ENCODE assay signal across 10 cellular contexts in the genomic region with DNA sequence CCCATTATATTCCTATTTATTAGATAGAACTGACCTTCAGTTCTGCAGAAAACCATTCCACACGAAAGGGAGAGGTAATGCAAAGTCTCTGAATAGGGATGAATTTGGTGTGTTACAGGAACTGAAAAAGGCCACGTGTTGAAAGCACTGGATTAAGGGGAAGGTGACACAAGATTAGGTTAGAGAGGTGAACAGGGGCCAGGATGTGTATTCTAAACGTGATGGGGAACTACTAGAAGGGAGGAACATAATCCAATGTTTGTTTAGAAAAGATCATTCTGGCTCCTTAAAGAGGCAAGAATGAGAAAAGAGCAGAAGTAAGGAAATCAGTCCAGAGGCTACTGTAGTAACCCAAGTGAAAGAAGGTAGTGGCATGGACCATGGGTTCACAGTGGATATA. TPM values are rescaled to one million over a fixed set of nuclear protein-coding genes. Genes with fewer than 3 reads are reported as not detected.
DNase-seq lines count a peak whose midpoint lies in the region; ATAC-seq, FAIRE-seq and TF ChIP-seq lines count a peak whose summit lies in the region.
"Had no signal": no experiment of that assay in that cellular context is flagged by ENCODE, and none has a peak within 500 bp of the region (broad histone marks: within the 10 kb centered on the region; RNA-seq: fewer than 3 reads in every experiment).

No MANE protein-coding gene starts in this region.

- H2AFZ ChIP-seq in HepG2 (ENCODE audit: low read length), result no peak overlapping the region

- no peak for TF ChIP-seq POLR2A in HepG2 (IDR thresholded peaks at IDR 0.05; ENCODE audit: insufficient read depth in 1 of 2, low read depth in 2 of 2, low read length in 2 of 2)
- no peak for TF ChIP-seq POLR2A in right lobe of liver (IDR thresholded peaks at IDR 0.05)

- no peaks in the 10 kb centered on the region for H4K20me1 ChIP-seq in HepG2 (ENCODE audit: insufficient read depth, low read length)

- no peak for TF ChIP-seq CTCF in HepG2 (CRISPR knock-in tag; IDR thresholded peaks at IDR 0.05)
- no peak for TF ChIP-seq CTCF in right lobe of liver (IDR thresholded peaks at IDR 0.05)
- no peak for TF ChIP-seq CTCF in glutamatergic neuron (IDR thresholded peaks at IDR 0.05; ENCODE audit: partially characterized antibody, unreplicated experiment)

- H3K36me3 Mint-ChIP-seq in glutamatergic neuron (ENCODE audit: unreplicated experiment), result no peaks in the 10 kb centered on the region

- FAIRE-seq in HepG2 (lab: Jason Lieb, UNC), result no peak
- FAIRE-seq: bronchial epithelial cell had no signal

- peaks cover 32% of the 10 kb centered on the region for H3K79me2 ChIP-seq in HepG2 (ENCODE audit: insufficient read depth, low read length)

- H3K9me3 Mint-ChIP-seq in glutamatergic neuron (ENCODE audit: unreplicated experiment), result peaks cover 8% of the 10 kb centered on the region

- BruUV-seq in HepG2 (replicated peaks; lab: Mats Ljungman, UMichigan), result no TSS peak

- H3K27me3 ChIP-seq in HepG2 (ENCODE audit: control insufficient read depth in 1 of 2, insufficient read depth in 2 of 2, low read length in 2 of 2) (no peaks in the 10 kb centered on the region; a peak in 1 of 5 replicates), right lobe of liver (no peaks in the 10 kb centered on the region)

- peak overlapping the region; percentile 90 for H3K9ac ChIP-seq in HepG2 (ENCODE audit: insufficient read depth, low read depth, low read length)
- H3K9ac ChIP-seq in SK-N-MC (ENCODE audit: insufficient read length), result peak overlapping the region; percentile 93

- H3K4me3 Mint-ChIP-seq in glutamatergic neuron (ENCODE audit: unreplicated experiment), result peak overlapping the region; percentile 99

- 43% methylated on average over 3 of the region's 3 CpGs for WGBS in HepG2 (ENCODE audit: low lambda C conversion rate)
- WGBS in right lobe of liver (ENCODE audit: insufficient coverage, low coverage, low lambda C conversion rate, missing lambda C conversion rate), result 17% methylated on average over 3 of the region's 3 CpGs

- TF ChIP-seq EP300 in HepG2 (IDR thresholded peaks at IDR 0.05; ENCODE audit: low read depth in 2 of 2, low read length in 2 of 2), result no peak
- no peak for TF ChIP-seq EP300 in HepG2 (CRISPR knock-in tag; IDR thresholded peaks at IDR 0.05; ENCODE audit: borderline replicate concordance)

- intact Hi-C loops in HepG2 (cut with micrococcal nuclease; ENCODE audit: unreplicated experiment) (no loop called here), right lobe of liver (cut with DNase I) (loop anchor here in 1 of 2 donors (10.0 kb wide), 1 partner anchor 229 kb away; no protein-coding TSS in a partner anchor)

- POLR2A ChIA-PET in HepG2 (lab: Yijun Ruan, JAX), result interaction anchor here (1.6 to 3.8 kb wide), 2 partner anchors 10 to 248 kb away, joined by 5 to 38 read pairs; a partner anchor contains a TSS

- H3K27ac ChIP-seq in HepG2 (ENCODE audit: extremely low read length, insufficient read depth, low read length), result peak overlapping the region; percentile 10
- H3K27ac ChIP-seq in right lobe of liver, result no peak overlapping the region
- no peak overlapping the region for H3K27ac ChIP-seq in SK-N-MC

- H3K27ac Mint-ChIP-seq in glutamatergic neuron (ENCODE audit: unreplicated experiment), result peak overlapping the region; percentile 99

- peak overlapping the region; percentile 81 to 91 (median 86); a peak in 5 of 6 replicates for H3K4me3 ChIP-seq in HepG2 (replicated peaks in 1 of 3; ENCODE audit: insufficient read depth in 1 of 3, low read depth in 2 of 3, low read length in 3 of 3)
- H3K4me3 ChIP-seq in right lobe of liver, result no peak overlapping the region
- peak overlapping the region; percentile 88 for H3K4me3 ChIP-seq in SK-N-MC

- DNase-seq in HepG2 (ENCODE audit: low spot score) (no peak), right lobe of liver (no peak), SK-N-MC (ENCODE audit: low read depth, low spot score) (no peak), glutamatergic neuron (no peak), epidermal melanocyte (ENCODE audit: insufficient read length, low spot score) (no peak), ureter (ENCODE audit: low spot score) (no peak)
- no peak for DNase-seq in activated effector memory CD4-positive, alpha-beta T cell treated with Interleukin-2 at 50 U/mL for 16 hours
- DNase-seq in stimulated activated CD4-positive, alpha-beta T cell treated with anti-CD3 and anti-CD28 coated beads, Interleukin-12 subunit alpha, Interleukin-12 subunit beta, amount 100 ng/mL, for 4 hours, result no peak
- DNase-seq: GDM1 had no signal

- in situ Hi-C loops in HepG2 (cut with HindIII; ENCODE audit: extremely low pct_ligation_motif_present, low pct_unique_long_range_greater_than_20kb), result loop anchor here (5.0 kb wide), 1 partner anchor 117 kb away; a partner anchor contains a TSS

- peaks cover 5% of the 10 kb centered on the region for H3K27me3 Mint-ChIP-seq in glutamatergic neuron (ENCODE audit: unreplicated experiment)

- ATAC-seq in HepG2 (no peak), right lobe of liver (no peak)

- H3K4me1 ChIP-seq in HepG2 (ENCODE audit: insufficient read depth, low read length), result peaks cover 49% of the 10 kb centered on the region
- H3K4me1 ChIP-seq in right lobe of liver, result peaks cover 0 to 10% (median 4%) of the 10 kb centered on the region in 4 donors

- CTCF ChIA-PET in HepG2 (lab: Yijun Ruan, JAX; ENCODE audit: low intra/inter-chr PET ratio, low total read pairs), result interaction anchor here (0.9 kb wide), 1 partner anchor 221 kb away, joined by 3 read pairs; no protein-coding TSS in a partner anchor

- H3K9me3 ChIP-seq in HepG2 (ENCODE audit: low read length) (no peaks in the 10 kb centered on the region), right lobe of liver (no peaks in the 10 kb centered on the region), SK-N-MC (ENCODE audit: low read depth, low read length) (no peaks in the 10 kb centered on the region)

- H3K36me3 ChIP-seq in HepG2 (replicated peaks in 1 of 2; ENCODE audit: control insufficient read depth in 1 of 2, insufficient read depth in 2 of 2, low read length in 2 of 2) (0 out of 5 replicates have a peak, but pooled peaks cover 1 to 7% of the 10 kb centered on the region in 2 experiments), right lobe of liver (no peaks in the 10 kb centered on the region), SK-N-MC (ENCODE audit: insufficient read depth, low read length) (peaks cover 25% of the 10 kb centered on the region)

- peak overlapping the region; percentile 81 for H3K4me2 ChIP-seq in HepG2 (ENCODE audit: low read depth, low read length)

- no peak for TF ChIP-seq RAD21 in HepG2 (CRISPR knock-in tag; IDR thresholded peaks at IDR 0.05)

- peaks cover 15% of the 10 kb centered on the region for H3K4me1 Mint-ChIP-seq in glutamatergic neuron (ENCODE audit: low read depth, unreplicated experiment)

RNA-seq across cellular contexts. Expression of a gene that starts 6.3 kb away (rescaled TPM):
- total RNA-seq in HepG2 (2016; rRNA removed; fragmentation: Illumina TruSeq; extraction: Trizol), result 20.9 and 36.1 TPM in 2 replicates
- 1.4 and 2.6 TPM in 2 replicates for total RNA-seq in HepG2 (2016; cell fraction: cytosol; rRNA removed; fragmentation: Illumina TruSeq; extraction: Trizol; ENCODE audit: low read depth)
- total RNA-seq in HepG2 (2016; cell fraction: insoluble cytoplasmic fraction; rRNA removed; fragmentation: Illumina TruSeq; extraction: Trizol), result 18.7 and 32.4 TPM in 2 replicates
- total RNA-seq in HepG2 (2016; cell fraction: membrane; rRNA removed; fragmentation: Illumina TruSeq; extraction: Trizol), result 7.0 and 9.3 TPM in 2 replicates
- 36.9 and 37.1 TPM in 2 replicates for total RNA-seq in HepG2 (2016; cell fraction: nucleus; rRNA removed; fragmentation: Illumina TruSeq; extraction: Trizol)
- polyA plus RNA-seq in HepG2 (2011; rRNA removed), result 10.8 and 12.4 TPM in 2 replicates
- 4.4 and 7.8 TPM in 2 replicates for polyA plus RNA-seq in HepG2 (2011; cell fraction: cytosol; rRNA removed)
- 36.6 and 48.8 TPM in 2 replicates for polyA plus RNA-seq in HepG2 (2011; cell fraction: nucleus; rRNA removed)
- 20.0 and 21.0 TPM in 2 replicates for polyA plus RNA-seq in HepG2 (2012)
- polyA plus RNA-seq in HepG2 (2016; cell fraction: cytosol; fragmentation: Illumina TruSeq; extraction: Trizol; ENCODE audit: low read depth), result 0.40 and 0.46 TPM in 2 replicates
- 18.2 and 19.7 TPM in 2 replicates for polyA plus RNA-seq in HepG2 (2016; cell fraction: insoluble cytoplasmic fraction; fragmentation: Illumina TruSeq; extraction: Trizol; ENCODE audit: low read depth)
- 1.6 and 2.0 TPM in 2 replicates for polyA plus RNA-seq in HepG2 (2016; cell fraction: membrane; fragmentation: Illumina TruSeq; extraction: Trizol; ENCODE audit: low read depth)
- 42.0 and 45.6 TPM in 2 replicates for polyA plus RNA-seq in HepG2 (2016; cell fraction: nucleus; fragmentation: Illumina TruSeq; extraction: Trizol; ENCODE audit: insufficient read depth, low read depth)
- polyA minus RNA-seq in HepG2 (2011; rRNA and poly(A)+ RNA removed; ENCODE audit: low replicate concordance), result 16.6 and 22.5 TPM in 2 replicates
- 21.0 and 24.8 TPM in 2 replicates for polyA minus RNA-seq in HepG2 (2011; cell fraction: cytosol; rRNA and poly(A)+ RNA removed)
- 49.2 and 60.8 TPM in 2 replicates for polyA minus RNA-seq in HepG2 (2011; cell fraction: nucleus; rRNA and poly(A)+ RNA removed)
- total RNA-seq in right lobe of liver, result 1 to 10 TPM; 5.4 to 7.2 (median 6.8) TPM
- total RNA-seq in glutamatergic neuron (ENCODE audit: unreplicated experiment), result 37.4 TPM
- 28.6 TPM for total RNA-seq in ureter

RNA-seq across cellular contexts. Expression of a gene that starts 11.0 kb away (rescaled TPM):
- total RNA-seq in HepG2 (2016; rRNA removed; fragmentation: Illumina TruSeq; extraction: Trizol) (12.7 and 13.4 TPM in 2 replicates), right lobe of liver (1 to 10 TPM; 1.5 to 2.0 (median 1.7) TPM), glutamatergic neuron (ENCODE audit: unreplicated experiment) (20.0 TPM), ureter (9.9 TPM)
- total RNA-seq in HepG2 (2016; cell fraction: cytosol; rRNA removed; fragmentation: Illumina TruSeq; extraction: Trizol; ENCODE audit: low read depth), result 5.3 and 5.8 TPM in 2 replicates
- 12.9 and 16.5 TPM in 2 replicates for total RNA-seq in HepG2 (2016; cell fraction: insoluble cytoplasmic fraction; rRNA removed; fragmentation: Illumina TruSeq; extraction: Trizol)
- total RNA-seq in HepG2 (2016; cell fraction: membrane; rRNA removed; fragmentation: Illumina TruSeq; extraction: Trizol), result 6.3 and 10.0 TPM in 2 replicates
- total RNA-seq in HepG2 (2016; cell fraction: nucleus; rRNA removed; fragmentation: Illumina TruSeq; extraction: Trizol), result 12.2 and 14.1 TPM in 2 replicates
- 5.7 and 6.7 TPM in 2 replicates for polyA plus RNA-seq in HepG2 (2011; rRNA removed)
- polyA plus RNA-seq in HepG2 (2011; cell fraction: cytosol; rRNA removed), result 3.2 and 3.8 TPM in 2 replicates
- 6.4 and 10.4 TPM in 2 replicates for polyA plus RNA-seq in HepG2 (2011; cell fraction: nucleus; rRNA removed)
- 6.3 and 6.6 TPM in 2 replicates for polyA plus RNA-seq in HepG2 (2012)
- polyA plus RNA-seq in HepG2 (2016; cell fraction: cytosol; fragmentation: Illumina TruSeq; extraction: Trizol; ENCODE audit: low read depth), result 2.4 and 2.5 TPM in 2 replicates
- 11.7 and 12.1 TPM in 2 replicates for polyA plus RNA-seq in HepG2 (2016; cell fraction: insoluble cytoplasmic fraction; fragmentation: Illumina TruSeq; extraction: Trizol; ENCODE audit: low read depth)
- 3.3 and 3.8 TPM in 2 replicates for polyA plus RNA-seq in HepG2 (2016; cell fraction: membrane; fragmentation: Illumina TruSeq; extraction: Trizol; ENCODE audit: low read depth)
- polyA plus RNA-seq in HepG2 (2016; cell fraction: nucleus; fragmentation: Illumina TruSeq; extraction: Trizol; ENCODE audit: insufficient read depth, low read depth), result 14.2 and 14.4 TPM in 2 replicates
- 2.9 and 4.3 TPM in 2 replicates for polyA minus RNA-seq in HepG2 (2011; rRNA and poly(A)+ RNA removed; ENCODE audit: low replicate concordance)
- 1.1 and 2.6 TPM in 2 replicates for polyA minus RNA-seq in HepG2 (2011; cell fraction: cytosol; rRNA and poly(A)+ RNA removed)
- 13.9 and 21.8 TPM in 2 replicates for polyA minus RNA-seq in HepG2 (2011; cell fraction: nucleus; rRNA and poly(A)+ RNA removed)

RNA-seq across cellular contexts. Expression of a gene that starts 55.0 kb away (rescaled TPM):
- total RNA-seq in HepG2 (2016; rRNA removed; fragmentation: Illumina TruSeq; extraction: Trizol) (8.6 and 11.2 TPM in 2 replicates), right lobe of liver (1 to 10 TPM in 3 of 6 experiments, under 1 TPM in 3; 0.24 to 3.0 (median 0.95) TPM), glutamatergic neuron (ENCODE audit: unreplicated experiment) (0.47 TPM), ureter (1.6 TPM)
- 3.4 TPM in 2 replicates for total RNA-seq in HepG2 (2016; cell fraction: cytosol; rRNA removed; fragmentation: Illumina TruSeq; extraction: Trizol; ENCODE audit: low read depth)
- 7.8 and 10.0 TPM in 2 replicates for total RNA-seq in HepG2 (2016; cell fraction: insoluble cytoplasmic fraction; rRNA removed; fragmentation: Illumina TruSeq; extraction: Trizol)
- total RNA-seq in HepG2 (2016; cell fraction: membrane; rRNA removed; fragmentation: Illumina TruSeq; extraction: Trizol), result 6.8 TPM in 2 replicates
- 8.8 and 9.5 TPM in 2 replicates for total RNA-seq in HepG2 (2016; cell fraction: nucleus; rRNA removed; fragmentation: Illumina TruSeq; extraction: Trizol)
- 0.58 and 0.78 TPM in 2 replicates for polyA plus RNA-seq in HepG2 (2011; rRNA removed)
- polyA plus RNA-seq in HepG2 (2011; cell fraction: cytosol; rRNA removed), result 0.34 and 0.64 TPM in 2 replicates
- 1.0 and 1.1 TPM in 2 replicates for polyA plus RNA-seq in HepG2 (2011; cell fraction: nucleus; rRNA removed)
- 2.0 and 2.7 TPM in 2 replicates for polyA plus RNA-seq in HepG2 (2012)
- polyA plus RNA-seq in HepG2 (2016; cell fraction: cytosol; fragmentation: Illumina TruSeq; extraction: Trizol; ENCODE audit: low read depth), result 1.1 and 1.2 TPM in 2 replicates
- 6.7 and 7.0 TPM in 2 replicates for polyA plus RNA-seq in HepG2 (2016; cell fraction: insoluble cytoplasmic fraction; fragmentation: Illumina TruSeq; extraction: Trizol; ENCODE audit: low read depth)
- 2.2 and 2.4 TPM in 2 replicates for polyA plus RNA-seq in HepG2 (2016; cell fraction: membrane; fragmentation: Illumina TruSeq; extraction: Trizol; ENCODE audit: low read depth)
- 6.5 and 7.8 TPM in 2 replicates for polyA plus RNA-seq in HepG2 (2016; cell fraction: nucleus; fragmentation: Illumina TruSeq; extraction: Trizol; ENCODE audit: insufficient read depth, low read depth)
- polyA minus RNA-seq in HepG2 (2011; rRNA and poly(A)+ RNA removed; ENCODE audit: low replicate concordance), result 1.0 and 1.1 TPM in 2 replicates
- polyA minus RNA-seq in HepG2 (2011; cell fraction: cytosol; rRNA and poly(A)+ RNA removed), result 1.1 and 1.4 TPM in 2 replicates
- polyA minus RNA-seq in HepG2 (2011; cell fraction: nucleus; rRNA and poly(A)+ RNA removed), result 4.2 and 5.6 TPM in 2 replicates

Comparison
In these comparisons a context has a peak if more than half of its experiments do, and no peak if none do; other contexts are left out.
1. H3K4me3 ChIP-seq: peak in HepG2 (3 of 3) and SK-N-MC (single experiment); none in right lobe of liver (0 of 3).